16 cellular contexts compared by ENCODE assay signal in the genomic region with DNA sequence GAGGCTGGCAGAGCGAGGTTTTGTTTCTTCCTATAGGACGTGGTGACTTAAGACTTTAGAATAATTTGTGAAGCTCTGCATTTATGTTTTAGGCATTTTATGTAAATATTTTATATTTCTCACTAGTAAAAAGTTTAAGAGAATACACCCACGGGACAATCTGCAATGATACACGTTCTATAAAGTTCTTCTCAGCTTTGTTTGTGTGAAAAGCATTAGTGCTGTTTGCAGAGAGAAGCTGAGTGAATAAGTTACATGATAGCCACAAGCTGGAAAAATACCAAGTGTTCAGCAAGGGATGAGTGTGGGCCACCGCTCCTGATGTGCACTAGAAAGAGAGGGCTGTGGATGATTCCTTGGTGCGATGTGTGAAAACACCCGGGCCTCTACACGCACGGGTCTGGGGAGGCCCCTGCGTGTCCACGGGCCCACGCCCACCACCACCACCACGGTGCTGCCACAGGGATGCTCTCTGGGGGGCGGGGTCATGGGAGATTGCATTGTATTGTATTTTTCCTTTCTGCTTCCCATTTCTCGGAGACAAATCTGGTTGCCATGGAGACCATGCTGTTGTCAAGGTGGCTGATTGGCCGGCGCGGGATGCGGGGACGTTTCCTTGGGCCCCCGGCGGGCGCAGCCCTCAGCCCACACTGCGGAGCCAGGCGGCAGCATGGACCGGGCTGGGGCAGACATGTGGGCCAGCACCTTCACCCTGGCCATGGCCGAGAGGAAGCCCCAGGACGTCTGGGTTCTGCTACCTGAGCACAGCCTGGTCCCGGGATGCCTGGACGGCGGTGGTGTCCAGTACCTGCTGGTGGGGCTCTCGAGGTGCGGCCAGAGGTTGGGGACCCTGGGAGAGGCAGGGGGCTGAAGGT. TPM values are rescaled to one million over a fixed set of nuclear protein-coding genes. Genes with fewer than 3 reads are reported as not detected.
DNase-seq lines count a peak whose midpoint lies in the region; FAIRE-seq and TF ChIP-seq lines count a peak whose summit lies in the region.
"Had no signal": no experiment of that assay in that cellular context is flagged by ENCODE, and none has a peak within 500 bp of the region (broad histone marks: within the 10 kb centered on the region; RNA-seq: fewer than 3 reads in every experiment).

A gene (plus strand): TSS at position 643 of the 875 bp plus-strand sequence. CDS start 28 bp downstream, at position 671.

- no peaks in the 10 kb centered on the region for H3K36me3 ChIP-seq in CD4-positive, alpha-beta memory T cell (ENCODE audit: insufficient read depth, low read length)
- H3K36me3 ChIP-seq in OCI-LY3 (replicated peaks; ENCODE audit: low read depth, low read length): peaks cover 1% of the 10 kb centered on the region
- no peaks in the 10 kb centered on the region for H3K36me3 ChIP-seq in kidney (ENCODE audit: control insufficient read depth in 1 of 2, insufficient read depth in 2 of 2, low read length in 2 of 2)
- H3K36me3 ChIP-seq: pancreas, upper lobe of right lung had no signal

- no peaks in the 10 kb centered on the region for H3K27me3 ChIP-seq in CD4-positive, alpha-beta memory T cell (ENCODE audit: insufficient read depth, low read length)
- H3K27me3 ChIP-seq in OCI-LY3 (ENCODE audit: low read depth, low read length): peaks cover 50% of the 10 kb centered on the region
- H3K27me3 ChIP-seq: pancreas had no signal

- peak within 1 kb of the TSS in 1 of 2 donors; percentile 13 for H3K4me3 ChIP-seq in CD4-positive, alpha-beta memory T cell (ENCODE audit: low read length in 2 of 2)
- no peak within 1 kb of the TSS for H3K4me3 ChIP-seq in OCI-LY3 (ENCODE audit: low read length)
- no peak within 1 kb of the TSS for H3K4me3 ChIP-seq in kidney (ENCODE audit: low read length in 2 of 2)
- H3K4me3 ChIP-seq: pancreas, upper lobe of right lung had no signal

- H3K4me2 ChIP-seq in OCI-LY3 (ENCODE audit: low read length): peak within 1 kb of the TSS; percentile 39

- H3K27ac ChIP-seq in CD4-positive, alpha-beta memory T cell (ENCODE audit: low read depth, low read length): peak within 1 kb of the TSS; percentile 40
- no peak within 1 kb of the TSS for H3K27ac ChIP-seq in OCI-LY3 (ENCODE audit: low read length)
- no peak within 1 kb of the TSS for H3K27ac ChIP-seq in kidney (ENCODE audit: low read depth in 2 of 2, low read length in 2 of 2)
- H3K27ac ChIP-seq: pancreas, upper lobe of right lung had no signal

- peak within 1 kb of the TSS; percentile 15 to 85 (median 59) for H3K4me3 Mint-ChIP-seq in CD4-positive, alpha-beta memory T cell

- H3K36me3 Mint-ChIP-seq in CD4-positive, alpha-beta memory T cell: no peaks in the 10 kb centered on the region

- intact Hi-C loops in CD4-positive, alpha-beta memory T cell (cut with micrococcal nuclease): no loop called here
- intact Hi-C loops in kidney (cut with DNase I): no loop called here

- H3K79me2 ChIP-seq in OCI-LY3 (ENCODE audit: low read length): no peaks in the 10 kb centered on the region

- no peaks in the 10 kb centered on the region for H4K20me1 ChIP-seq in OCI-LY3 (ENCODE audit: insufficient read depth, low read length)

- POLR2A ChIA-PET in CD4-positive, alpha-beta memory T cell (lab: Charles Lee; ENCODE audit: partially characterized antibody): interaction anchor here (0.5 to 3.1 kb wide), 14 partner anchors 10 to 171 kb away, joined by 3 to 31 read pairs (median 6); a partner anchor contains a TSS

- no peak within 1 kb of the TSS for H3K9ac ChIP-seq in OCI-LY3 (ENCODE audit: low read length)
- H3K9ac ChIP-seq in kidney (ENCODE audit: low read length in 2 of 2): no peak within 1 kb of the TSS

- TF ChIP-seq CTCF in OCI-LY3 (IDR thresholded peaks at IDR 0.05; ENCODE audit: low read depth, low read length) (no peak), kidney (IDR thresholded peaks at IDR 0.05; ENCODE audit: borderline replicate concordance, extremely low read depth, insufficient read depth) (no peak)

- H3K9me3 ChIP-seq in CD4-positive, alpha-beta memory T cell (ENCODE audit: control insufficient read depth in 1 of 2, low read length in 2 of 2): no peaks in the 10 kb centered on the region
- H3K9me3 ChIP-seq in OCI-LY3 (ENCODE audit: insufficient read depth, low read length) (no peaks in the 10 kb centered on the region), kidney (ENCODE audit: control insufficient read depth in 1 of 2, low read length in 2 of 2) (no peaks in the 10 kb centered on the region)
- H3K9me3 ChIP-seq: pancreas, upper lobe of right lung had no signal

- peaks cover 0 to 3% of the 10 kb centered on the region in 2 donors for H3K27me3 Mint-ChIP-seq in CD4-positive, alpha-beta memory T cell

- peak within 1 kb of the TSS; percentile 3 to 95 (median 76) for H3K27ac Mint-ChIP-seq in CD4-positive, alpha-beta memory T cell

- FAIRE-seq in kidney (lab: Jason Lieb, UNC) (no peak), GM19239 (lab: Jason Lieb, UNC) (no peak)
- FAIRE-seq: pancreas had no signal

- CTCF ChIA-PET in CD4-positive, alpha-beta memory T cell (lab: Charles Lee; ENCODE audit: partially characterized antibody): interaction anchor here (0.8 to 2.6 kb wide), 7 partner anchors 10 to 136 kb away, joined by 3 to 29 read pairs (median 6); no protein-coding TSS in a partner anchor

- H3K4me1 ChIP-seq in CD4-positive, alpha-beta memory T cell (ENCODE audit: insufficient read depth, low read length): peaks cover 66% of the 10 kb centered on the region
- H3K4me1 ChIP-seq in OCI-LY3 (ENCODE audit: low read length) (peaks cover 21% of the 10 kb centered on the region), kidney (ENCODE audit: control insufficient read depth in 1 of 2, insufficient read depth in 1 of 2, low read depth in 1 of 2, low read length in 2 of 2) (peaks cover 0 to under 1% of the 10 kb centered on the region in 2 donors)
- H3K4me1 ChIP-seq: pancreas, upper lobe of right lung had no signal

- DNase-seq in DMS53 (lab: John Stamatoyannopoulos, UW): peak; percentile 59
- DNase-seq in DMS53 treated with DMSO at 0.1 percent for 48 hours (lab: John Stamatoyannopoulos, UW; ENCODE audit: unreplicated experiment): no peak
- no peak for DNase-seq in CD4-positive, alpha-beta memory T cell
- DNase-seq in kidney: peak; percentile 60
- no peak for DNase-seq in NOMO-1 treated with DMSO at 0.1 percent for 48 hours (lab: John Stamatoyannopoulos, UW; ENCODE audit: unreplicated experiment)
- DNase-seq in HCEC 1CT: no peak
- DNase-seq in GM19239 (ENCODE audit: insufficient read length, low spot score): no peak
- DNase-seq: 8988T; dermis blood vessel endothelial cell; mesendoderm; stimulated activated CD4-positive, alpha-beta T cell treated with anti-CD3 and anti-CD28 coated beads, Interleukin-15, amount 100 ng/mL, for 24 hours; upper lobe of right lung had no signal

- peaks cover 35 to 53% (median 45%) of the 10 kb centered on the region in 4 donors for H3K4me1 Mint-ChIP-seq in CD4-positive, alpha-beta memory T cell

- no peak within 1 kb of the TSS for H2AFZ ChIP-seq in OCI-LY3 (ENCODE audit: low read depth, low read length)

- peaks cover 0 to 3% (median 0%) of the 10 kb centered on the region in 8 donors for H3K9me3 Mint-ChIP-seq in CD4-positive, alpha-beta memory T cell

RNA-seq across cellular contexts. Expression of the gene that starts here (rescaled TPM):
- under 1 TPM in 1 of 2 experiments, not detected in 1; 0.28 TPM for total RNA-seq in CD4-positive, alpha-beta memory T cell
- polyA plus RNA-seq in CD4-positive, alpha-beta memory T cell: not detected
- total RNA-seq in kidney: 0.13 TPM
- polyA plus RNA-seq in kidney (ENCODE audit: insufficient read depth, low read depth, low replicate concordance): not detected
- total RNA-seq: dermis blood vessel endothelial cell, fibroblast of lung, LHCN-M2, pancreas, upper lobe of right lung had no signal
- polyA plus RNA-seq: fibroblast of lung had no signal

Comparison
In these comparisons a context has a peak if more than half of its experiments do, and no peak if none do; other contexts are left out.
1. Peak in DNase-seq in kidney; RNA of the gene not detected or under 1 TPM.